Comparison of ENCODE assay signal across 10 cellular contexts in the genomic region with DNA sequence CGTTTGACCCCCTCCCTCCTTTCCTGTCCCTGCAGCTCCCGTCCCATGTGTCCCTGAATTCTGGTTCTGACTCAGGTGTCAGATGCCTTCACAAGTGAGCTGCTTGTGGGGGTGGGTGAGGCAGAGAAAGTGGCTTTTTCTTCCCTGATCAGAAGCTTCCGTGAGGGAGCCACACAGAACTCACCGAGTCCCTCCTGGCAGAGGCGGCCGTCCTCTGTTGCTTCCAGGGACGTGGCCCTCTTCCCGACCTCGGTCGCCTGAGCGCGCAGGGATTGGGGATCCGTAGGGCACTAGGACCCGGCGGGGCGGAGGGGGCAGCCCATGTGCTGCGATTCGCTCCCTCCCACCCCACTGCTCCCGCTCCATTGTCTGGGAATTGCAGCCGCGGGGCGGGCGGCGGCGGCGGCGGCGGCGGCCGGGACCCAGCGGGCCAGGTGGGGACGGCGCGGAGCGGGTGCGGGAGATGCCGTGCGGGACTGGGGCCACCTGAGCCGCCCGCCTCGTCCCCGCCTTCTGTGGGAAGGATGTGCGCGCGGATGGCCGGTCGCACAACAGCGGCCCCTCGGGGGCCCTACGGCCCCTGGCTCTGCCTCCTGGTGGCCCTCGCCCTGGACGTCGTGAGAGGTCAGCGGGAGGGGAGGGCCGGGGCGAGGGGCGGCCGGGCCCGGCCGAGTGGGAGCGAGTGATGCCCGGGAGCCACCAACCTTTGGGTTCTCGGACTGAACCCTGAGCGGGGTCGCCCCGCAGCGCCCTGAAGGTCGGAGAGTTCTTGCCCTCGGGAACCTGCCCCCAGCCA. TPM values are rescaled to one million over a fixed set of nuclear protein-coding genes. Genes with fewer than 3 reads are reported as not detected.
DNase-seq lines count a peak whose midpoint lies in the region; ATAC-seq, FAIRE-seq and TF ChIP-seq lines count a peak whose summit lies in the region.
"Had no signal": no experiment of that assay in that cellular context is flagged by ENCODE, and none has a peak within 500 bp of the region (broad histone marks: within the 10 kb centered on the region; RNA-seq: fewer than 3 reads in every experiment).

TSS of gene TMEM132A (plus strand) at position 351 of the 796 bp plus-strand sequence. CDS start at position 525, 174 bp downstream.

- H3K9me3 ChIP-seq in HUES6 (ENCODE audit: control insufficient read depth, insufficient read depth, low read depth, low read length) (no peaks in the 10 kb centered on the region), small intestine (ENCODE audit: control insufficient read depth, low read depth) (no peaks in the 10 kb centered on the region)
- H3K9me3 ChIP-seq: neutrophil had no signal

- peak; percentile 49 to 54 for DNase-seq in SHP77 (lab: John Stamatoyannopoulos, UW)
- no peak for DNase-seq in SHP77 treated with DMSO at 0.1 percent for 48 hours (lab: John Stamatoyannopoulos, UW)
- DNase-seq in RCC 7860 (ENCODE audit: low spot score), result peak; percentile 51
- peak; percentile 56 for DNase-seq in choroid plexus epithelial cell (ENCODE audit: low read depth)
- DNase-seq in kidney epithelial cell (ENCODE audit: low read depth), result no peak
- peak; percentile 58 for DNase-seq in small intestine

- no peak for TF ChIP-seq CTCF in choroid plexus epithelial cell (conservative IDR thresholded peaks at IDR 0.05; ENCODE audit: low read depth, low read length)
- no peak for TF ChIP-seq CTCF in kidney epithelial cell (IDR thresholded peaks at IDR 0.05; ENCODE audit: insufficient read depth, low read length, poor library complexity, severe bottlenecking)

- H3K36me3 ChIP-seq in HUES6 (ENCODE audit: control insufficient read depth, insufficient read depth, low read length), result peaks cover 41% of the 10 kb centered on the region
- peaks cover 7% of the 10 kb centered on the region for H3K36me3 ChIP-seq in kidney epithelial cell (ENCODE audit: control insufficient read depth, insufficient read depth, low read length)
- peaks cover 11 to 14% of the 10 kb centered on the region in 2 donors for H3K36me3 ChIP-seq in small intestine (ENCODE audit: control insufficient read depth in 2 of 2, insufficient read depth in 2 of 2, low read length in 2 of 2)

- peak within 1 kb of the TSS; percentile 86 for H3K4me3 ChIP-seq in HUES6 (ENCODE audit: low read depth, low read length)
- peak within 1 kb of the TSS; percentile 66 for H3K4me3 ChIP-seq in choroid plexus epithelial cell (ENCODE audit: low read depth, low read length)
- peak within 1 kb of the TSS; percentile 94 for H3K4me3 ChIP-seq in kidney epithelial cell (ENCODE audit: low read depth, low read length)
- peak within 1 kb of the TSS; percentile 50 to 60 for H3K4me3 ChIP-seq in small intestine (ENCODE audit: low read depth in 1 of 2, low read length in 2 of 2)

- no peaks in the 10 kb centered on the region for H3K27me3 ChIP-seq in HUES6 (ENCODE audit: control insufficient read depth, insufficient read depth, low read length)
- H3K27me3 ChIP-seq in kidney epithelial cell (ENCODE audit: control insufficient read depth, insufficient read depth, low read length), result no peaks in the 10 kb centered on the region
- no peaks in the 10 kb centered on the region for H3K27me3 ChIP-seq in small intestine (ENCODE audit: control insufficient read depth in 2 of 2, insufficient read depth in 2 of 2, low read length in 2 of 2)

- H3K27ac ChIP-seq in HUES6 (ENCODE audit: low read depth, low read length), result no peak within 1 kb of the TSS
- no peak within 1 kb of the TSS for H3K27ac ChIP-seq in small intestine (ENCODE audit: low read depth in 1 of 2, low read length in 1 of 2)
- H3K27ac ChIP-seq: neutrophil had no signal

- H3K4me1 ChIP-seq in HUES6 (ENCODE audit: control insufficient read depth, insufficient read depth, low read length) (peaks cover 16% of the 10 kb centered on the region; the same call in 1 of the 2 replicates), small intestine (ENCODE audit: control insufficient read depth in 2 of 2, insufficient read depth in 1 of 2, low read depth in 1 of 2, low read length in 1 of 2) (peaks cover 2% of the 10 kb centered on the region in 2 donors)

- WGBS in small intestine, 3 donors, result 1 to 4% (median 1%) methylated on average over 55 to 69 of the region's 69 CpGs

- peak within 1 kb of the TSS; percentile 32 for H3K9ac ChIP-seq in HUES6 (ENCODE audit: low read length)

- ATAC-seq in HG02840 (IDR thresholded peaks at IDR 0.05; ENCODE audit: low FRiP score, unreplicated experiment), result no peak

- FAIRE-seq in RCC 7860 (lab: Jason Lieb, UNC) (no peak), small intestine (lab: Jason Lieb, UNC) (no peak)
- FAIRE-seq: G401.6 had no signal

RNA-seq across cellular contexts. Expression of gene TMEM132A, which starts in this region (rescaled TPM):
- 597 and 616 TPM in 2 replicates for total RNA-seq in kidney epithelial cell
- 1 to 10 TPM in 2 of 3 donors, under 1 TPM in 1; 0.89 to 6.9 (median 1.1) TPM for polyA plus RNA-seq in small intestine

Comparison
In these comparisons a context has a peak if more than half of its experiments do, and no peak if none do; other contexts are left out.
1. DNase-seq: peak in SHP77 (2 of 2), RCC 7860 (single experiment), choroid plexus epithelial cell (single experiment) and small intestine (single experiment); none in SHP77 treated with DMSO at 0.1 percent for 48 hours (single experiment) and kidney epithelial cell (single experiment).
2. Peak in every context shown above with its lines, with median percentiles within 50 percentile points of each other: H3K4me3 ChIP-seq.